In the genomic region with DNA sequence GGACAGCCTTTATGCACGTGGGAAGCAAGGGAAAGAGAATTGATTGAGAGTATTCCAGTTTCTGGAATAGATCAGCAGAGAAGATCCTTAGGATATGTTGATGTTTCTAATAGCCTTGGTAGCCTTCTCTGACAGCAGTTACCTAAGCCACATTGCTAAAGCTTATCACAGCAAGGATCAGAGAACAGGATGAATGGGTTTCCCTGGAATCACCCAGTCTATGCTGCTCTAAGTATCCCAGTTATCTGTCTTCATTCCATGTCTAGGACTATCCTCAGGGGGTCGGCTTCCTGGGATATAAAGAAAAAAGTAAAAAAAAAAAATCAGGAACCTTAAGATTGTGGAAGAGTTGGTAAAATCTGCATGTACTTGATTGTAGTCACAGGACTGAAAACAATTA, we compare ENCODE assay signal across 24 cellular contexts.
"Had no signal": no experiment of that assay in that cellular context is flagged by ENCODE, and none has a peak within 500 bp of the region (broad histone marks: within the 10 kb centered on the region; RNA-seq: fewer than 3 reads in every experiment).

No MANE protein-coding gene starts in this region.

- H3K9me3 Mint-ChIP-seq: activated naive CD8-positive, alpha-beta T cell treated with anti-CD3 and anti-CD28 coated beads for 36 hours; activated T-cell treated with anti-CD3 and anti-CD28 coated beads, Interleukin-2, amount 50 U/mL, for 72 hours; natural killer cell had no signal

- H3K36me3 ChIP-seq: adrenal gland, ascending aorta, brain microvascular endothelial cell, heart left ventricle, left lung, lower lobe of right lung, tibial nerve had no signal

- ATAC-seq: esophagus mucosa, heart left ventricle, left lung, lower lobe of right lung, natural killer cell, right cardiac atrium had no signal

- H3K4me3 Mint-ChIP-seq: activated CD4-positive, alpha-beta memory T cell treated with anti-CD3 and anti-CD28 coated beads for 36 hours; activated naive CD4-positive, alpha-beta T cell treated with anti-CD3 and anti-CD28 coated beads for 36 hours; activated naive CD8-positive, alpha-beta T cell treated with anti-CD3 and anti-CD28 coated beads for 36 hours; natural killer cell; T-helper 1 cell treated with Interleukin-12 subunit alpha and Interleukin-12 subunit beta and Interleukin-4 antibody, amounts not matched to agents 30 μg/mL and 1 μg/mL, for 36 hours had no signal

- H3K9me3 ChIP-seq: adrenal gland, ascending aorta, heart left ventricle, left lung, lower lobe of right lung, tibial nerve had no signal

- H3K4me3 ChIP-seq: adrenal gland, ascending aorta, heart left ventricle, left lung, lower lobe of right lung, tibial nerve had no signal

- H3K27me3 ChIP-seq: adrenal gland, ascending aorta, brain microvascular endothelial cell, foreskin keratinocyte, heart left ventricle, left lung, tibial nerve had no signal

- H3K27ac ChIP-seq: adrenal gland, ascending aorta, brain microvascular endothelial cell, heart left ventricle, left lung, lower lobe of right lung, tibial nerve had no signal

- H3K4me1 ChIP-seq: adrenal gland, ascending aorta, heart left ventricle, left lung, lower lobe of right lung, tibial nerve had no signal

- DNase-seq: activated CD4-positive, alpha-beta memory T cell treated with anti-CD3 and anti-CD28 coated beads for 36 hours; activated CD4-positive, alpha-beta T cell treated with anti-CD3 and anti-CD28 coated beads, Interleukin-2, amount 10 ng/mL, durations not matched to agents 24 days and 14 days; activated CD4-positive, CD25-positive, alpha-beta regulatory T cell treated with anti-CD3 and anti-CD28 coated beads, Interleukin-2, amount 50 U/mL, for 72 hours; activated effector memory CD4-positive, alpha-beta T cell treated with Interleukin-2 at 50 U/mL for 16 hours; activated naive CD4-positive, alpha-beta T cell treated with anti-CD3 and anti-CD28 coated beads for 36 hours; activated naive CD8-positive, alpha-beta T cell treated with anti-CD3 and anti-CD28 coated beads for 36 hours; activated T-cell treated with anti-CD3 and anti-CD28 coated beads, Interleukin-2, amount 50 U/mL, for 72 hours; adrenal gland; brain microvascular endothelial cell; heart left ventricle; hypothalamus; left lung; lower lobe of right lung; mesenchymal stem cell; natural killer cell; posterior cingulate gyrus; right cardiac atrium; stimulated activated CD4-positive, alpha-beta T cell treated with anti-CD3 and anti-CD28 coated beads, Interleukin-2, amount 100 ng/mL, for 48 hours; stimulated activated naive CD4-positive, alpha-beta T cell treated with Interleukin-2 at 50 U/mL for 16 hours had no signal

- H3K27ac Mint-ChIP-seq: activated CD4-positive, alpha-beta memory T cell treated with anti-CD3 and anti-CD28 coated beads for 36 hours; activated CD4-positive, alpha-beta T cell treated with anti-CD3 and anti-CD28 coated beads, Interleukin-2, amount 10 ng/mL, durations not matched to agents 24 days and 14 days; activated naive CD4-positive, alpha-beta T cell treated with anti-CD3 and anti-CD28 coated beads for 36 hours; activated naive CD8-positive, alpha-beta T cell treated with anti-CD3 and anti-CD28 coated beads for 36 hours; natural killer cell had no signal

- H3K36me3 Mint-ChIP-seq: activated CD4-positive, alpha-beta memory T cell treated with anti-CD3 and anti-CD28 coated beads for 36 hours; activated naive CD8-positive, alpha-beta T cell treated with anti-CD3 and anti-CD28 coated beads for 36 hours; natural killer cell had no signal
